Comparison of ENCODE assay signal across 11 cellular contexts in the genomic region with DNA sequence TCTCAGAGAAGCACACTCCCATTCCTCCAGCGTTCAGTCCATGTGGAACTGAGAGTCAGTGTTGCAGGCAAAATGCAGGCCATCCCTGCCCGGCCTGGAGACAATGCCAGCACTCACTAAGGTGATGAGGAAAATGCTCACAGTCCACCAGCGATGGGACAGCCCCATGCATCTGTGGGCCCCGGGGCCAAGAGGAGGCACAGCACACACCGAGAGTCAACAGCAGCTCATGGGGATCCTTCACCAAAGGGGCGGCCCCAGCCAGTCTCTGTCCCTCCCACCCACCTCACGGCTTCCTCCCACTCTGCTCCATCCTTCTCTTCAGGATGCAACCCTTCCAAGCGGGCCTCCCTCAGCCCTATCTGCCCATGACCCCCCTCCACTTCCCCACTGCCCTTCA. TPM values are rescaled to one million over a fixed set of nuclear protein-coding genes. Genes with fewer than 3 reads are reported as not detected.
DNase-seq lines count a peak whose midpoint lies in the region; ATAC-seq lines count a peak whose summit lies in the region.
"Had no signal": no experiment of that assay in that cellular context is flagged by ENCODE, and none has a peak within 500 bp of the region (broad histone marks: within the 10 kb centered on the region; RNA-seq: fewer than 3 reads in every experiment).

No MANE protein-coding gene starts in this region.

- no peaks in the 10 kb centered on the region for H3K27me3 Mint-ChIP-seq in CD4-positive, alpha-beta memory T cell
- H3K27me3 Mint-ChIP-seq in activated T-helper 17 cell treated with anti-CD3 and anti-CD28 coated beads, Interleukin-2, amount 50 U/mL, for 72 hours, result no peaks in the 10 kb centered on the region
- no peaks in the 10 kb centered on the region for H3K27me3 Mint-ChIP-seq in naive B cell

- POLR2A ChIA-PET in CD4-positive, alpha-beta memory T cell (lab: Charles Lee; ENCODE audit: partially characterized antibody), result interaction anchor here (1.0 to 4.8 kb wide), 13 partner anchors 9 to 83 kb away, joined by 3 to 50 read pairs (median 4); no protein-coding TSS in a partner anchor

- H3K9me3 Mint-ChIP-seq in CD4-positive, alpha-beta memory T cell, result no peaks in the 10 kb centered on the region
- no peaks in the 10 kb centered on the region for H3K9me3 Mint-ChIP-seq in activated T-helper 17 cell treated with anti-CD3 and anti-CD28 coated beads, Interleukin-2, amount 50 U/mL, for 72 hours
- H3K9me3 Mint-ChIP-seq in naive B cell, result no peaks in the 10 kb centered on the region

- H3K27ac Mint-ChIP-seq in CD4-positive, alpha-beta memory T cell, result peak overlapping the region; percentile 74 to 94 (median 90)
- H3K27ac Mint-ChIP-seq in activated T-helper 17 cell treated with anti-CD3 and anti-CD28 coated beads, Interleukin-2, amount 50 U/mL, for 72 hours, result peak overlapping the region; percentile 80
- H3K27ac Mint-ChIP-seq in naive B cell, result peak overlapping the region in 4 of 6 donors; percentile 44 to 92 (median 66)

- H3K27me3 ChIP-seq in CD4-positive, alpha-beta memory T cell (ENCODE audit: insufficient read depth, low read length), result no peaks in the 10 kb centered on the region

- H3K36me3 ChIP-seq in CD4-positive, alpha-beta memory T cell (ENCODE audit: insufficient read depth, low read length), result peaks cover 6% of the 10 kb centered on the region

- peaks cover 96% of the 10 kb centered on the region for H3K4me1 ChIP-seq in CD4-positive, alpha-beta memory T cell (ENCODE audit: insufficient read depth, low read length)

- no peak for DNase-seq in CD4-positive, alpha-beta memory T cell
- DNase-seq in naive B cell, result no peak
- no peak for DNase-seq in midbrain (lab: John Stamatoyannopoulos, UW)
- DNase-seq in NCI-H2107 (lab: John Stamatoyannopoulos, UW), result no peak
- DNase-seq: NCI-H1417, SIG-M5 had no signal

- peaks cover 12 to 39% of the 10 kb centered on the region in 2 donors for H3K36me3 Mint-ChIP-seq in CD4-positive, alpha-beta memory T cell
- H3K36me3 Mint-ChIP-seq in activated T-helper 17 cell treated with anti-CD3 and anti-CD28 coated beads, Interleukin-2, amount 50 U/mL, for 72 hours (ENCODE audit: low read depth), result peaks cover 80% of the 10 kb centered on the region
- H3K36me3 Mint-ChIP-seq in naive B cell, result peaks cover 0 to 8% of the 10 kb centered on the region in 2 donors

- peak overlapping the region; percentile 72 for H3K27ac ChIP-seq in CD4-positive, alpha-beta memory T cell (ENCODE audit: low read depth, low read length)
- H3K27ac ChIP-seq: VCaP had no signal

- H3K4me3 Mint-ChIP-seq in CD4-positive, alpha-beta memory T cell, result peak overlapping the region; percentile 68 to 100 (median 95)
- peak overlapping the region; percentile 98 for H3K4me3 Mint-ChIP-seq in activated T-helper 17 cell treated with anti-CD3 and anti-CD28 coated beads, Interleukin-2, amount 50 U/mL, for 72 hours
- H3K4me3 Mint-ChIP-seq in naive B cell, result peak overlapping the region in 5 of 8 donors; percentile 9 to 77 (median 52)

- peaks cover 78 to 100% (median 91%) of the 10 kb centered on the region in 4 donors for H3K4me1 Mint-ChIP-seq in CD4-positive, alpha-beta memory T cell
- H3K4me1 Mint-ChIP-seq in activated T-helper 17 cell treated with anti-CD3 and anti-CD28 coated beads, Interleukin-2, amount 50 U/mL, for 72 hours, result peaks cover 64% of the 10 kb centered on the region
- H3K4me1 Mint-ChIP-seq in naive B cell, result peaks cover 68 to 95% (median 94%) of the 10 kb centered on the region in 3 donors

- CTCF ChIA-PET in CD4-positive, alpha-beta memory T cell (lab: Charles Lee; ENCODE audit: partially characterized antibody), result interaction anchor here (1.2 to 5.7 kb wide), 3 partner anchors 57 to 62 kb away, joined by 3 to 52 read pairs (median 16); no protein-coding TSS in a partner anchor

- ATAC-seq in GM21529 (IDR thresholded peaks at IDR 0.05; ENCODE audit: unreplicated experiment) (peak; percentile 54), naive B cell (ENCODE audit: low read depth in 2 of 2) (no peak), GM19397 (IDR thresholded peaks at IDR 0.05; ENCODE audit: unreplicated experiment) (no peak)
- ATAC-seq in activated T-helper 17 cell treated with anti-CD3 and anti-CD28 coated beads, Interleukin-2, amount 50 U/mL, for 72 hours (replicated peaks), result peak; percentile 86
- ATAC-seq: HepG2 had no signal

- peak overlapping the region in 1 of 2 donors; percentile 32 for H3K4me3 ChIP-seq in CD4-positive, alpha-beta memory T cell (ENCODE audit: low read length in 2 of 2)

- intact Hi-C loops in CD4-positive, alpha-beta memory T cell (cut with micrococcal nuclease), result loop anchor here (5.0 kb wide), 1 partner anchor 64 kb away; no protein-coding TSS in a partner anchor

- no peaks in the 10 kb centered on the region for H3K9me3 ChIP-seq in CD4-positive, alpha-beta memory T cell (ENCODE audit: control insufficient read depth in 1 of 2, low read length in 2 of 2)

RNA-seq across cellular contexts. Expression of a gene that starts 6.2 kb away (rescaled TPM):
- total RNA-seq in CD4-positive, alpha-beta memory T cell, result 100 to 1,000 TPM; 393 to 410 TPM
- 100 to 1,000 TPM in 1 of 2 donors, 10 to 100 TPM in 1; 49.5 to 166 TPM for polyA plus RNA-seq in CD4-positive, alpha-beta memory T cell
- total RNA-seq in activated T-helper 17 cell treated with anti-CD3 and anti-CD28 coated beads, Interleukin-2, amount 50 U/mL, for 72 hours, result 100 to 1,000 TPM; 167 to 263 TPM
- polyA plus RNA-seq in naive B cell (ENCODE audit: low read depth in 6 of 6), result 10 to 100 TPM; 13.4 to 38.2 (median 21.5) TPM

Comparison
In these comparisons a context has a peak if more than half of its experiments do, and no peak if none do; other contexts are left out.
1. ATAC-seq: peak in GM21529 (single experiment) and activated T-helper 17 cell treated with anti-CD3 and anti-CD28 coated beads, Interleukin-2, amount 50 U/mL, for 72 hours (single experiment); none in naive B cell (0 of 2) and GM19397 (single experiment).
2. Peak in every context shown above with its lines, with median percentiles within 50 percentile points of each other: H3K27ac Mint-ChIP-seq and H3K4me3 Mint-ChIP-seq.